ENCODE assay signal across 8 cellular contexts in genomic region chr11:101914349-101914736, GRCh38. TPM values are rescaled to one million over a fixed set of nuclear protein-coding genes. Genes with fewer than 3 reads are reported as not detected.
A peak's percentile ranks its signal among the peaks of the same experiment; 100 is the strongest.
DNase-seq lines count a peak whose midpoint lies in the region; TF ChIP-seq lines count a peak whose summit lies in the region.

No MANE protein-coding gene starts in this region.

- H3K4me3 ChIP-seq in astrocyte of the spinal cord (ENCODE audit: low read depth, low read length) = peak overlapping the region; percentile 77
- peak overlapping the region; percentile 48 to 82 (median 64) for H3K4me3 ChIP-seq in tibial nerve

- TF ChIP-seq CTCF in astrocyte of the spinal cord (IDR thresholded peaks at IDR 0.05; ENCODE audit: low read depth, low read length) (no peak), tibial nerve (IDR thresholded peaks at IDR 0.05) (no peak)

- no peak for DNase-seq in activated naive CD4-positive, alpha-beta T cell treated with anti-CD3 and anti-CD28 coated beads, Interleukin-2, amount 10 ng/mL, durations not matched to agents 7 days and 5 days
- no peak for DNase-seq in activated naive CD4-positive, alpha-beta T cell treated with anti-CD3 and anti-CD28 coated beads, Interleukin-2, amount 50 U/mL, for 16 hours
- DNase-seq in astrocyte of the spinal cord (ENCODE audit: low read depth, low spot score) (peak; percentile 57), tibial nerve (ENCODE audit: low spot score in 2 of 2) (peak in 1 of 2 donors; percentile 24), NCI-H2196 (lab: John Stamatoyannopoulos, UW; ENCODE audit: unreplicated experiment) (no peak), hippocampal formation (lab: John Stamatoyannopoulos, UW) (no peak), NCI-H1694 (lab: John Stamatoyannopoulos, UW) (no peak)

- TF ChIP-seq EP300 in tibial nerve (IDR thresholded peaks at IDR 0.05) = no peak

- no peaks in the 10 kb centered on the region for H3K36me3 ChIP-seq in tibial nerve

- H3K9me3 Mint-ChIP-seq in activated naive CD4-positive, alpha-beta T cell treated with anti-CD3 and anti-CD28 coated beads, Interleukin-2, amount 10 ng/mL, durations not matched to agents 7 days and 5 days = no peaks in the 10 kb centered on the region

- H3K4me3 Mint-ChIP-seq in activated naive CD4-positive, alpha-beta T cell treated with anti-CD3 and anti-CD28 coated beads, Interleukin-2, amount 10 ng/mL, durations not matched to agents 7 days and 5 days = peak overlapping the region; percentile 85

- CTCF ChIA-PET in activated naive CD4-positive, alpha-beta T cell treated with anti-CD3 and anti-CD28 coated beads, Interleukin-2, amount 10 ng/mL, durations not matched to agents 7 days and 5 days (lab: Charles Lee) = interaction anchor here (0.5 to 1.5 kb wide), 5 partner anchors 9 to 582 kb away, joined by 3 to 7 read pairs (median 5); no protein-coding TSS in a partner anchor

- no peak overlapping the region for H3K27ac Mint-ChIP-seq in activated naive CD4-positive, alpha-beta T cell treated with anti-CD3 and anti-CD28 coated beads, Interleukin-2, amount 10 ng/mL, durations not matched to agents 7 days and 5 days

- 4 to 9% methylated on average over 6 of the region's 6 CpGs for WGBS in tibial nerve, 2 donors

- no peaks in the 10 kb centered on the region for H3K36me3 Mint-ChIP-seq in activated naive CD4-positive, alpha-beta T cell treated with anti-CD3 and anti-CD28 coated beads, Interleukin-2, amount 10 ng/mL, durations not matched to agents 7 days and 5 days

- peaks cover 23% of the 10 kb centered on the region for H3K4me1 Mint-ChIP-seq in activated naive CD4-positive, alpha-beta T cell treated with anti-CD3 and anti-CD28 coated beads, Interleukin-2, amount 10 ng/mL, durations not matched to agents 7 days and 5 days

- in situ Hi-C loops in astrocyte of the spinal cord (cut with HindIII; ENCODE audit: low sequenced_read_pairs) = no loop called here

- no peaks in the 10 kb centered on the region for H3K27me3 ChIP-seq in layer of hippocampus (ENCODE audit: control insufficient read depth, insufficient read depth, low read length)
- no peaks in the 10 kb centered on the region for H3K27me3 ChIP-seq in tibial nerve

- H3K9me3 ChIP-seq in tibial nerve = no peaks in the 10 kb centered on the region

- peaks cover 9% of the 10 kb centered on the region for H3K27me3 Mint-ChIP-seq in activated naive CD4-positive, alpha-beta T cell treated with anti-CD3 and anti-CD28 coated beads, Interleukin-2, amount 10 ng/mL, durations not matched to agents 7 days and 5 days

- no peak for TF ChIP-seq POLR2A in tibial nerve (IDR thresholded peaks at IDR 0.05)

- H3K27ac ChIP-seq in layer of hippocampus (ENCODE audit: low read depth, low read length) (peak overlapping the region; percentile 69), tibial nerve (peak overlapping the region; percentile 75 to 94 (median 89))

- peaks cover 0 to 24% (median 11%) of the 10 kb centered on the region in 4 donors for H3K4me1 ChIP-seq in tibial nerve

RNA-seq across cellular contexts. Expression of gene CEP126, which starts 0.5 kb away (rescaled TPM):
- 10 to 100 TPM in 1 of 4 donors, 1 to 10 TPM in 3; 6.6 to 10.7 (median 8.3) TPM for total RNA-seq in tibial nerve

RNA-seq across cellular contexts. Expression of gene ANGPTL5, which starts 2.0 kb away (rescaled TPM):
- total RNA-seq in tibial nerve = 1 to 10 TPM in 1 of 4 donors, under 1 TPM in 3; 0.44 to 9.6 (median 0.61) TPM
